Comparison of ENCODE assay signal across 9 cellular contexts in the genomic region with DNA sequence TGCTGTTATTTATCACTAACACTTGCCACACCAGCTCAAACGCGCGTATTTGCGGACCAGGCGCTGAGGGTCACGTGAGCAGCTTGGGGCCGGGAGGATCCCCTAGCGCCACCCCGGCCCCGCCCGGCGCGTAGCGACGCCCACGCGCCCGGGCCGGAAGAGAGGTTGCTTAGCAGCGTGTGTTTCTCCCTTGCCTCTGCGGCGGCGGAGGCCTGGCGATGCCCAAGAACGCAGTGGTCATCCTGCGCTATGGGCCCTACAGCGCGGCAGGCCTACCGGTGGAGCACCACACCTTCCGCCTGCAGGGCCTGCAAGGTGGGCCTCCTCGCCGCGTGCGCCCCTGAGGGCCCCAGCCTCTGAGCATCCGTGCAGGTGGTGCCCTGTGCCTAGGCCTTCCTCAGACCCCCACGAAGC. TPM values are rescaled to one million over a fixed set of nuclear protein-coding genes. Genes with fewer than 3 reads are reported as not detected.
DNase-seq lines count a peak whose midpoint lies in the region; ATAC-seq lines count a peak whose summit lies in the region.
"Had no signal": no experiment of that assay in that cellular context is flagged by ENCODE, and none has a peak within 500 bp of the region (broad histone marks: within the 10 kb centered on the region; RNA-seq: fewer than 3 reads in every experiment).

C10orf53 (plus strand) TSS at position 172 of the 414 bp plus-strand sequence; CDS start at position 219, 47 bp downstream.

- H3K27ac ChIP-seq in iPS DF 6.9 (ENCODE audit: low read length): no peak within 1 kb of the TSS
- H3K27ac ChIP-seq: suprapubic skin had no signal

- H3K4me1 ChIP-seq in adipocyte (ENCODE audit: control insufficient read depth, insufficient read depth, low read length) (no peaks in the 10 kb centered on the region), iPS DF 6.9 (ENCODE audit: control insufficient read depth, insufficient read depth, low read length) (peaks cover 2% of the 10 kb centered on the region; the same call in 1 of the 2 replicates)

- H3K4me1 Mint-ChIP-seq in naive thymus-derived CD8-positive, alpha-beta T cell: peaks cover 0 to 2% (median 0%) of the 10 kb centered on the region in 4 donors

- peaks cover 9 to 74% (median 32%) of the 10 kb centered on the region in 9 donors for H3K9me3 Mint-ChIP-seq in naive thymus-derived CD8-positive, alpha-beta T cell

- H3K36me3 Mint-ChIP-seq in naive thymus-derived CD8-positive, alpha-beta T cell: peaks cover 0 to 45% (median 3%) of the 10 kb centered on the region in 3 donors

- no peak within 1 kb of the TSS for H3K9ac ChIP-seq in adipocyte (ENCODE audit: low read length)

- DNase-seq in CD1c-positive myeloid dendritic cell (ENCODE audit: extremely low spot score): peak; percentile 56
- DNase-seq in HUDEP-2 (lab: John Stamatoyannopoulos, UW; ENCODE audit: unreplicated experiment in 76 of 76): peak in 51 of 76 experiments; percentile 2 to 76 (median 36)
- peak; percentile 47 for DNase-seq in adipocyte (ENCODE audit: low read depth)
- DNase-seq in iPS DF 6.9 (ENCODE audit: low read depth, low spot score): peak; percentile 41
- DNase-seq in stimulated activated CD8-positive, alpha-beta memory T cell treated with anti-CD3 and anti-CD28 coated beads, Interleukin-2, amount 100 ng/mL, for 48 hours (ENCODE audit: low read depth in 2 of 2): peak; percentile 10 to 40
- DNase-seq in OCI-M1 (lab: John Stamatoyannopoulos, UW): no peak
- DNase-seq in activated CD4-positive, CD25-positive, alpha-beta regulatory T cell (lab: John Stamatoyannopoulos, UW): no peak
- DNase-seq in naive thymus-derived CD8-positive, alpha-beta T cell: no peak

- POLR2A ChIA-PET in naive thymus-derived CD8-positive, alpha-beta T cell (lab: Charles Lee): no interaction called here

- H3K27me3 ChIP-seq in adipocyte (replicated peaks; ENCODE audit: control insufficient read depth, insufficient read depth, low read length) (peaks cover 18% of the 10 kb centered on the region), iPS DF 6.9 (ENCODE audit: control insufficient read depth, insufficient read depth, low read length) (peaks cover 12% of the 10 kb centered on the region)

- H3K27me3 Mint-ChIP-seq in naive thymus-derived CD8-positive, alpha-beta T cell: peaks cover 34 to 66% (median 44%) of the 10 kb centered on the region in 5 donors

- no CpG with 5 or more reads among the region's 36 CpGs for WGBS in iPS DF 6.9 (ENCODE audit: insufficient coverage, insufficient read length)

- H3K36me3 ChIP-seq in adipocyte (ENCODE audit: control insufficient read depth, insufficient read depth, low read length, severe bottlenecking) (no peaks in the 10 kb centered on the region), iPS DF 6.9 (ENCODE audit: control insufficient read depth, insufficient read depth, low read length) (no peaks in the 10 kb centered on the region)
- H3K36me3 ChIP-seq: suprapubic skin had no signal

- H3K4me3 ChIP-seq in adipocyte (ENCODE audit: low read length) (no peak within 1 kb of the TSS), iPS DF 6.9 (ENCODE audit: low read length) (peak within 1 kb of the TSS; percentile 28; the same call in 1 of the 2 replicates)
- H3K4me3 ChIP-seq: suprapubic skin had no signal

- ATAC-seq in naive thymus-derived CD8-positive, alpha-beta T cell: no peak

- H3K9me3 ChIP-seq in adipocyte (ENCODE audit: control insufficient read depth, low read length): peaks cover 23% of the 10 kb centered on the region
- H3K9me3 ChIP-seq in iPS DF 6.9 (ENCODE audit: control insufficient read depth, insufficient read depth, low read length): no peaks in the 10 kb centered on the region
- H3K9me3 ChIP-seq: suprapubic skin had no signal

- no peak within 1 kb of the TSS for H3K4me3 Mint-ChIP-seq in naive thymus-derived CD8-positive, alpha-beta T cell

- H3K27ac Mint-ChIP-seq in naive thymus-derived CD8-positive, alpha-beta T cell: no peak within 1 kb of the TSS

RNA-seq across cellular contexts. Expression of gene C10orf53, which starts in this region (rescaled TPM):
- not detected for total RNA-seq in naive thymus-derived CD8-positive, alpha-beta T cell
- not detected for polyA plus RNA-seq in naive thymus-derived CD8-positive, alpha-beta T cell
- total RNA-seq: suprapubic skin had no signal

Comparison
In these comparisons a context has a peak if more than half of its experiments do, and no peak if none do; other contexts are left out.
1. DNase-seq: peak in CD1c-positive myeloid dendritic cell (single experiment), HUDEP-2 (51 of 76), adipocyte (single experiment), iPS DF 6.9 (single experiment) and stimulated activated CD8-positive, alpha-beta memory T cell treated with anti-CD3 and anti-CD28 coated beads, Interleukin-2, amount 100 ng/mL, for 48 hours (2 of 2); none in OCI-M1 (single experiment), activated CD4-positive, CD25-positive, alpha-beta regulatory T cell (0 of 4) and naive thymus-derived CD8-positive, alpha-beta T cell (0 of 10).